ENCODE assay signal across 33 cellular contexts in genomic region chr18:5376994-5377393, GRCh38.
"Had no signal": no experiment of that assay in that cellular context is flagged by ENCODE, and none has a peak within 500 bp of the region (broad histone marks: within the 10 kb centered on the region; RNA-seq: fewer than 3 reads in every experiment).

No MANE protein-coding gene starts in this region.

- DNase-seq: Karpas-422, Kasumi-1, MG63, MM.1S, MV-4-11, NCI-H1048, NCI-H1092, NCI-H1092 treated with DMSO at 0.1 percent for 48 hours, NCI-H1105, NCI-H1105 treated with DMSO at 0.1 percent for 48 hours, NCI-H1417, NCI-H1417 treated with DMSO at 0.1 percent for 48 hours, NCI-H1436, NCI-H1436 treated with DMSO at 0.1 percent for 48 hours, NCI-H146, NCI-H1694, NCI-H1694 treated with DMSO at 0.1 percent for 48 hours, NCI-H187, NCI-H187 treated with DMSO at 0.1 percent for 48 hours, NCI-H1930, NCI-H2029, NCI-H2029 treated with DMSO at 0.1 percent for 48 hours, NCI-H2081, NCI-H2107, NCI-H2171, NCI-H2171 treated with DMSO at 0.1 percent for 48 hours, NCI-H2227 treated with DMSO at 0.1 percent for 48 hours, NCI-H226, NCI-H345, NCI-H446, NCI-H446 treated with DMSO at 0.1 percent for 48 hours, NCI-H510A, NCI-H510A treated with DMSO at 0.1 percent for 48 hours had no signal
